ENCODE assay signal across 1 cellular context in the genomic region with DNA sequence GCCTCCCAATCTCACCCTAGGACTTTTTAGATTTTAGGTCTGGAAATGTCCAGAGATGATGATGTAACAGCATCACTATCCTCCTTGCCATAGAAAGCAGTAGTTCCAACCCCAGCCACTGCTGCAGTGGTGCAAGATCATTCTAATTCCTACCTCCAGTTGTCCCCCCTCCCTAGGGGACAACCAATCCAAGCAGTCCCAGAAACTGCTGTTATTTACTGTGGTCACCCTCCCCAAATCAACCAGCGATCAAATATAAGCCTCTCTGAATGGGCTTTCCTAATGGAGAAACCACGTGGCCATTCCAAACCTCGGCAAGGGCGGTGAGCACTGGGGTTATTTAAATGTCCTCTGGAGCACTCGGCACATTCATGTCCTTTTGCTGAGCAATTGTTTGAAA.
TF ChIP-seq lines count a peak whose summit lies in the region.

No MANE protein-coding gene starts in this region.

TF ChIP-seq in WTC11, 78 proteins besides CTCF, POLR2A, EP300 and RAD21 (continued from another document):
- TF ChIP-seq, protein P1, sequence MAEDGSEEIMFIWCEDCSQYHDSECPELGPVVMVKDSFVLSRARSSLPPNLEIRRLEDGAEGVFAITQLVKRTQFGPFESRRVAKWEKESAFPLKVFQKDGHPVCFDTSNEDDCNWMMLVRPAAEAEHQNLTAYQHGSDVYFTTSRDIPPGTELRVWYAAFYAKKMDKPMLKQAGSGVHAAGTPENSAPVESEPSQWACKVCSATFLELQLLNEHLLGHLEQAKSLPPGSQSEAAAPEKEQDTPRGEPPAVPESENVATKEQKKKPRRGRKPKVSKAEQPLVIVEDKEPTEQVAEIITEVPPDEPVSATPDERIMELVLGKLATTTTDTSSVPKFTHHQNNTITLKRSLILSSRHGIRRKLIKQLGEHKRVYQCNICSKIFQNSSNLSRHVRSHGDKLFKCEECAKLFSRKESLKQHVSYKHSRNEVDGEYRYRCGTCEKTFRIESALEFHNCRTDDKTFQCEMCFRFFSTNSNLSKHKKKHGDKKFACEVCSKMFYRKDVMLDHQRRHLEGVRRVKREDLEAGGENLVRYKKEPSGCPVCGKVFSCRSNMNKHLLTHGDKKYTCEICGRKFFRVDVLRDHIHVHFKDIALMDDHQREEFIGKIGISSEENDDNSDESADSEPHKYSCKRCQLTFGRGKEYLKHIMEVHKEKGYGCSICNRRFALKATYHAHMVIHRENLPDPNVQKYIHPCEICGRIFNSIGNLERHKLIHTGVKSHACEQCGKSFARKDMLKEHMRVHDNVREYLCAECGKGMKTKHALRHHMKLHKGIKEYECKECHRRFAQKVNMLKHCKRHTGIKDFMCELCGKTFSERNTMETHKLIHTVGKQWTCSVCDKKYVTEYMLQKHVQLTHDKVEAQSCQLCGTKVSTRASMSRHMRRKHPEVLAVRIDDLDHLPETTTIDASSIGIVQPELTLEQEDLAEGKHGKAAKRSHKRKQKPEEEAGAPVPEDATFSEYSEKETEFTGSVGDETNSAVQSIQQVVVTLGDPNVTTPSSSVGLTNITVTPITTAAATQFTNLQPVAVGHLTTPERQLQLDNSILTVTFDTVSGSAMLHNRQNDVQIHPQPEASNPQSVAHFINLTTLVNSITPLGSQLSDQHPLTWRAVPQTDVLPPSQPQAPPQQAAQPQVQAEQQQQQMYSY (CRISPR knock-in tag; IDR thresholded peaks at IDR 0.05): no peak
- TF ChIP-seq, protein P2, sequence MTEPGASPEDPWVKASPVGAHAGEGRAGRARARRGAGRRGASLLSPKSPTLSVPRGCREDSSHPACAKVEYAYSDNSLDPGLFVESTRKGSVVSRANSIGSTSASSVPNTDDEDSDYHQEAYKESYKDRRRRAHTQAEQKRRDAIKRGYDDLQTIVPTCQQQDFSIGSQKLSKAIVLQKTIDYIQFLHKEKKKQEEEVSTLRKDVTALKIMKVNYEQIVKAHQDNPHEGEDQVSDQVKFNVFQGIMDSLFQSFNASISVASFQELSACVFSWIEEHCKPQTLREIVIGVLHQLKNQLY (CRISPR knock-in tag; IDR thresholded peaks at IDR 0.05): no peak
- TF ChIP-seq ETV6 (CRISPR knock-in tag; IDR thresholded peaks at IDR 0.05) (no peak), OVOL2 (CRISPR knock-in tag; IDR thresholded peaks at IDR 0.05; ENCODE audit: borderline replicate concordance) (no peak), JAZF1 (CRISPR knock-in tag; IDR thresholded peaks at IDR 0.05) (no peak)
- TF ChIP-seq, protein P3, sequence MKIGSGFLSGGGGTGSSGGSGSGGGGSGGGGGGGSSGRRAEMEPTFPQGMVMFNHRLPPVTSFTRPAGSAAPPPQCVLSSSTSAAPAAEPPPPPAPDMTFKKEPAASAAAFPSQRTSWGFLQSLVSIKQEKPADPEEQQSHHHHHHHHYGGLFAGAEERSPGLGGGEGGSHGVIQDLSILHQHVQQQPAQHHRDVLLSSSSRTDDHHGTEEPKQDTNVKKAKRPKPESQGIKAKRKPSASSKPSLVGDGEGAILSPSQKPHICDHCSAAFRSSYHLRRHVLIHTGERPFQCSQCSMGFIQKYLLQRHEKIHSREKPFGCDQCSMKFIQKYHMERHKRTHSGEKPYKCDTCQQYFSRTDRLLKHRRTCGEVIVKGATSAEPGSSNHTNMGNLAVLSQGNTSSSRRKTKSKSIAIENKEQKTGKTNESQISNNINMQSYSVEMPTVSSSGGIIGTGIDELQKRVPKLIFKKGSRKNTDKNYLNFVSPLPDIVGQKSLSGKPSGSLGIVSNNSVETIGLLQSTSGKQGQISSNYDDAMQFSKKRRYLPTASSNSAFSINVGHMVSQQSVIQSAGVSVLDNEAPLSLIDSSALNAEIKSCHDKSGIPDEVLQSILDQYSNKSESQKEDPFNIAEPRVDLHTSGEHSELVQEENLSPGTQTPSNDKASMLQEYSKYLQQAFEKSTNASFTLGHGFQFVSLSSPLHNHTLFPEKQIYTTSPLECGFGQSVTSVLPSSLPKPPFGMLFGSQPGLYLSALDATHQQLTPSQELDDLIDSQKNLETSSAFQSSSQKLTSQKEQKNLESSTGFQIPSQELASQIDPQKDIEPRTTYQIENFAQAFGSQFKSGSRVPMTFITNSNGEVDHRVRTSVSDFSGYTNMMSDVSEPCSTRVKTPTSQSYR (CRISPR knock-in tag; IDR thresholded peaks at IDR 0.05): no peak
- TF ChIP-seq, protein P4, sequence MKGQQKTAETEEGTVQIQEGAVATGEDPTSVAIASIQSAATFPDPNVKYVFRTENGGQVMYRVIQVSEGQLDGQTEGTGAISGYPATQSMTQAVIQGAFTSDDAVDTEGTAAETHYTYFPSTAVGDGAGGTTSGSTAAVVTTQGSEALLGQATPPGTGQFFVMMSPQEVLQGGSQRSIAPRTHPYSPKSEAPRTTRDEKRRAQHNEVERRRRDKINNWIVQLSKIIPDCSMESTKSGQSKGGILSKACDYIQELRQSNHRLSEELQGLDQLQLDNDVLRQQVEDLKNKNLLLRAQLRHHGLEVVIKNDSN (CRISPR knock-in tag; IDR thresholded peaks at IDR 0.05): no peak
